Comparison of ENCODE assay signal across 22 cellular contexts in genomic region chrX:48826876-48827653, GRCh38. TPM values are rescaled to one million over a fixed set of nuclear protein-coding genes. Genes with fewer than 3 reads are reported as not detected.
A peak's percentile ranks its signal among the peaks of the same experiment; 100 is the strongest.
DNase-seq lines count a peak whose midpoint lies in the region; ATAC-seq and TF ChIP-seq lines count a peak whose summit lies in the region.
"Had no signal": no experiment of that assay in that cellular context is flagged by ENCODE, and none has a peak within 500 bp of the region (broad histone marks: within the 10 kb centered on the region; RNA-seq: fewer than 3 reads in every experiment).

No MANE protein-coding gene starts in this region.

- no peaks in the 10 kb centered on the region for H3K36me3 ChIP-seq in CD8-positive, alpha-beta T cell (ENCODE audit: insufficient read depth, low read length)
- H3K36me3 ChIP-seq in HUES48 (ENCODE audit: control insufficient read depth, insufficient read depth, low read length), result peaks cover 7% of the 10 kb centered on the region
- H3K36me3 ChIP-seq: right atrium auricular region had no signal

- H3K27ac Mint-ChIP-seq in CD8-positive, alpha-beta T cell, result no peak overlapping the region
- H3K27ac Mint-ChIP-seq in effector memory CD8-positive, alpha-beta T cell, result peak overlapping the region in 1 of 2 donors; percentile 75
- H3K27ac Mint-ChIP-seq in natural killer cell, result no peak overlapping the region

- intact Hi-C loops in CD8-positive, alpha-beta T cell (cut with DNase I, micrococcal nuclease), result no loop called here
- intact Hi-C loops in natural killer cell (cut with micrococcal nuclease), result no loop called here

- no peaks in the 10 kb centered on the region for H3K9me3 ChIP-seq in CD8-positive, alpha-beta T cell (ENCODE audit: low read length)
- peaks cover 22% of the 10 kb centered on the region for H3K9me3 ChIP-seq in HUES48 (ENCODE audit: control insufficient read depth, insufficient read depth, low read length)
- H3K9me3 ChIP-seq: Caco-2, gastroesophageal sphincter had no signal

- H3K4me1 Mint-ChIP-seq in CD8-positive, alpha-beta T cell (ENCODE audit: low read depth), result peaks cover 8% of the 10 kb centered on the region
- peaks cover 0 to 4% of the 10 kb centered on the region in 2 donors for H3K4me1 Mint-ChIP-seq in effector memory CD8-positive, alpha-beta T cell (ENCODE audit: low read depth in 2 of 2)
- peaks cover 0 to 5% of the 10 kb centered on the region in 2 donors for H3K4me1 Mint-ChIP-seq in natural killer cell

- H3K4me3 ChIP-seq in CD8-positive, alpha-beta T cell (ENCODE audit: low read depth, low read length), result no peak overlapping the region
- H3K4me3 ChIP-seq in HUES48 (ENCODE audit: low read depth, low read length), result peak overlapping the region; percentile 40
- H3K4me3 ChIP-seq: dorsolateral prefrontal cortex, gastroesophageal sphincter, GM23248, right atrium auricular region had no signal

- ATAC-seq in CD8-positive, alpha-beta T cell, result no peak
- peak; percentile 10 for ATAC-seq in effector memory CD8-positive, alpha-beta T cell (replicated peaks)
- ATAC-seq in natural killer cell, result peak in 1 of 3 donors; percentile 7
- ATAC-seq: gastroesophageal sphincter, left lobe of liver had no signal

- H3K4me3 Mint-ChIP-seq in CD8-positive, alpha-beta T cell, result peak overlapping the region; percentile 68
- peak overlapping the region; percentile 66 to 81 for H3K4me3 Mint-ChIP-seq in effector memory CD8-positive, alpha-beta T cell
- H3K4me3 Mint-ChIP-seq in natural killer cell, result peak overlapping the region; percentile 68

- peaks cover 17% of the 10 kb centered on the region for H3K27me3 Mint-ChIP-seq in CD8-positive, alpha-beta T cell (ENCODE audit: low read depth)
- H3K27me3 Mint-ChIP-seq in effector memory CD8-positive, alpha-beta T cell, result peaks cover 12 to 40% of the 10 kb centered on the region in 2 donors
- peaks cover 21 to 29% of the 10 kb centered on the region in 2 donors for H3K27me3 Mint-ChIP-seq in natural killer cell (ENCODE audit: low read depth in 2 of 2)

- no peaks in the 10 kb centered on the region for H3K9me3 Mint-ChIP-seq in CD8-positive, alpha-beta T cell
- no peaks in the 10 kb centered on the region for H3K9me3 Mint-ChIP-seq in effector memory CD8-positive, alpha-beta T cell
- no peaks in the 10 kb centered on the region for H3K9me3 Mint-ChIP-seq in natural killer cell

- peaks cover 11% of the 10 kb centered on the region for H3K36me3 Mint-ChIP-seq in CD8-positive, alpha-beta T cell
- peaks cover 6% of the 10 kb centered on the region for H3K36me3 Mint-ChIP-seq in effector memory CD8-positive, alpha-beta T cell (ENCODE audit: insufficient read depth)
- no peaks in the 10 kb centered on the region for H3K36me3 Mint-ChIP-seq in natural killer cell

- H3K4me1 ChIP-seq in CD8-positive, alpha-beta T cell (ENCODE audit: insufficient read depth, low read length), result no peaks in the 10 kb centered on the region
- H3K4me1 ChIP-seq in HUES48 (ENCODE audit: control insufficient read depth, insufficient read depth, low read length), result no peaks in the 10 kb centered on the region
- H3K4me1 ChIP-seq: Caco-2, right atrium auricular region had no signal

- no peak for DNase-seq in CD8-positive, alpha-beta T cell
- DNase-seq in effector memory CD8-positive, alpha-beta T cell, result no peak
- DNase-seq in natural killer cell, result no peak
- no peak for DNase-seq in DMS79 treated with DMSO at 0.1 percent for 48 hours (lab: John Stamatoyannopoulos, UW)
- DNase-seq in SKM-1 treated with dmso at 0.1 percent for 144 hours (lab: John Stamatoyannopoulos, UW; ENCODE audit: unreplicated experiment), result no peak
- no peak for DNase-seq in Ammon's horn (ENCODE audit: low spot score)
- DNase-seq: activated effector memory CD4-positive, alpha-beta T cell treated with anti-CD3 and anti-CD28 coated beads, Interleukin-2, amount 50 U/mL, for 16 hours; Caco-2; dorsolateral prefrontal cortex; GM23248; NCI-H1417 treated with DMSO at 0.1 percent for 48 hours; NCI-H2171; NCI-H526 treated with DMSO at 0.1 percent for 48 hours; occipital lobe; SIG-M5 had no signal

- H3K27ac ChIP-seq in CD8-positive, alpha-beta T cell (ENCODE audit: low read depth, low read length), result no peak overlapping the region
- H3K27ac ChIP-seq in HUES48 (ENCODE audit: low read depth, low read length), result no peak overlapping the region
- H3K27ac ChIP-seq: dorsolateral prefrontal cortex, gastroesophageal sphincter, GM23248, right atrium auricular region had no signal

- CTCF ChIA-PET in CD8-positive, alpha-beta T cell (lab: Charles Lee), result interaction anchor here (1.5 kb wide), 1 partner anchor 179 kb away, joined by 4 read pairs; no protein-coding TSS in a partner anchor

- H3K27me3 ChIP-seq in CD8-positive, alpha-beta T cell (ENCODE audit: insufficient read depth, low read length), result no peaks in the 10 kb centered on the region
- peaks cover 51% of the 10 kb centered on the region for H3K27me3 ChIP-seq in HUES48 (ENCODE audit: control insufficient read depth, insufficient read depth, low read length)
- H3K27me3 ChIP-seq: right atrium auricular region had no signal

- POLR2A ChIA-PET in CD8-positive, alpha-beta T cell (lab: Charles Lee), result interaction anchor here (0.6 kb wide), 1 partner anchor 72 kb away, joined by 3 read pairs; no protein-coding TSS in a partner anchor

- no peak for TF ChIP-seq CTCF in CD8-positive, alpha-beta T cell (IDR thresholded peaks at IDR 0.05)
- TF ChIP-seq CTCF in natural killer cell (IDR thresholded peaks at IDR 0.05), result no peak

- no peak overlapping the region for H3K9ac ChIP-seq in HUES48 (ENCODE audit: low read depth, low read length)
- H3K9ac ChIP-seq: GM23248 had no signal

RNA-seq across cellular contexts. Expression of gene ERAS, which starts 0.8 kb away (rescaled TPM):
- total RNA-seq in CD8-positive, alpha-beta T cell, result not detected
- total RNA-seq in natural killer cell, result not detected
- total RNA-seq: Caco-2, cardiac septum, gastroesophageal sphincter, GM23248, left lobe of liver, mononuclear cell, occipital lobe, right atrium auricular region had no signal

RNA-seq across cellular contexts. Expression of gene PCSK1N, which starts 8.3 kb away (rescaled TPM):
- 1 to 10 TPM; 4.4 to 4.9 TPM for total RNA-seq in CD8-positive, alpha-beta T cell
- total RNA-seq in natural killer cell, result under 1 TPM in 2 of 3 donors, not detected in 1; 0.35 to 0.89 TPM

RNA-seq across cellular contexts. Expression of gene HDAC6, which starts 25.2 kb away (rescaled TPM):
- total RNA-seq in CD8-positive, alpha-beta T cell, result 10 to 100 TPM; 73.8 to 80.7 TPM
- 100 to 1,000 TPM in 2 of 3 donors, 10 to 100 TPM in 1; 97.4 to 118 (median 101) TPM for total RNA-seq in natural killer cell

RNA-seq across cellular contexts. Expression of gene GATA1, which starts 40.7 kb away (rescaled TPM):
- not detected for total RNA-seq in CD8-positive, alpha-beta T cell
- total RNA-seq in natural killer cell, result 1 to 10 TPM in 1 of 3 donors, under 1 TPM in 2; 0.41 to 3.0 (median 0.49) TPM
- total RNA-seq: activated CD8-positive, alpha-beta memory T cell treated with anti-CD3 and anti-CD28 coated beads for 36 hours; Caco-2; cardiac septum; gastroesophageal sphincter; GM23248 had no signal
